8 cellular contexts compared by ENCODE assay signal in genomic region chr2:135052042-135052876, GRCh38.
DNase-seq lines count a peak whose midpoint lies in the region; ATAC-seq lines count a peak whose summit lies in the region.

RAB3GAP1 (plus strand) TSS chr2:135052292; CDS start chr2:135052308, 16 bp downstream.

- ATAC-seq in GM18909 (IDR thresholded peaks at IDR 0.05; ENCODE audit: poor library complexity, unreplicated experiment) (peak; percentile 87), HG03159 (IDR thresholded peaks at IDR 0.05; ENCODE audit: unreplicated experiment) (peak; percentile 85)

- peak; percentile 91 for DNase-seq in AG08395 (ENCODE audit: low spot score)
- DNase-seq in NCI-H446 (lab: John Stamatoyannopoulos, UW), result peak; percentile 59 to 76
- peak; percentile 82 for DNase-seq in activated CD4-positive, CD25-positive, alpha-beta regulatory T cell treated with anti-CD3 and anti-CD28 coated beads, Interleukin-2, amount 50 U/mL, for 16 hours (ENCODE audit: low read depth, low spot score)
- DNase-seq in central memory CD4-positive, alpha-beta T cell, result peak; percentile 97
- peak; percentile 92 for DNase-seq in islet precursor cell
- peak; percentile 80 for DNase-seq in stimulated activated CD4-positive, alpha-beta T cell treated with anti-CD3 and anti-CD28 coated beads, Interleukin-12 subunit alpha, Interleukin-12 subunit beta, amount 100 ng/mL, for 4 hours

Comparison
In these comparisons a context has a peak if more than half of its experiments do, and no peak if none do; other contexts are left out.
1. Peak in every context shown above with its lines: DNase-seq and ATAC-seq.